Comparison of ENCODE assay signal across 11 cellular contexts in genomic region chr3:126213376-126214044, GRCh38. TPM values are rescaled to one million over a fixed set of nuclear protein-coding genes. Genes with fewer than 3 reads are reported as not detected.
DNase-seq lines count a peak whose midpoint lies in the region; ATAC-seq, FAIRE-seq and TF ChIP-seq lines count a peak whose summit lies in the region.
"Had no signal": no experiment of that assay in that cellular context is flagged by ENCODE, and none has a peak within 500 bp of the region (broad histone marks: within the 10 kb centered on the region; RNA-seq: fewer than 3 reads in every experiment).

No MANE protein-coding gene starts in this region.

- no peaks in the 10 kb centered on the region for H3K27me3 ChIP-seq in RWPE2 (ENCODE audit: insufficient read depth, poor library complexity, severe bottlenecking)

- peak overlapping the region; percentile 42 for H3K4me3 ChIP-seq in A549
- H3K4me3 ChIP-seq in RWPE2 (ENCODE audit: severe bottlenecking) = peak overlapping the region; percentile 15
- H3K4me3 ChIP-seq in fibroblast of villous mesenchyme (ENCODE audit: low read depth, low read length) = peak overlapping the region; percentile 50

- H3K4me3 Mint-ChIP-seq in nephron progenitor cell (peak overlapping the region; percentile 80), immature natural killer cell (no peak overlapping the region)

- H3K9me3 ChIP-seq in A549 = no peaks in the 10 kb centered on the region
- H3K9me3 ChIP-seq in RWPE2 (ENCODE audit: severe bottlenecking) = no peaks in the 10 kb centered on the region

- TF ChIP-seq RAD21 in A549 (conservative IDR thresholded peaks at IDR 0.05 in 1 of 2, IDR thresholded peaks at IDR 0.05 in 1 of 2) = no peak

- ATAC-seq in A549 (no peak; a peak in 1 of 6 replicates), RWPE2 (ENCODE audit: low read depth) (no peak)

- H3K4me1 ChIP-seq in A549 = peaks cover 20% of the 10 kb centered on the region; the same call in 2 of the 3 replicates
- peaks cover 19% of the 10 kb centered on the region for H3K4me1 ChIP-seq in RWPE2 (ENCODE audit: insufficient read depth, poor library complexity, severe bottlenecking)

- peaks cover 31% of the 10 kb centered on the region for H3K27me3 Mint-ChIP-seq in nephron progenitor cell (ENCODE audit: low read depth, poor library complexity)
- H3K27me3 Mint-ChIP-seq in immature natural killer cell (ENCODE audit: low read depth in 3 of 3) = peaks cover 2 to 37% (median 18%) of the 10 kb centered on the region in 3 donors

- H3K36me3 ChIP-seq in RWPE2 (ENCODE audit: low read depth) = no peaks in the 10 kb centered on the region

- H3K27ac Mint-ChIP-seq in nephron progenitor cell (no peak overlapping the region), immature natural killer cell (no peak overlapping the region)
- H3K27ac Mint-ChIP-seq: CD4-positive, alpha-beta T cell; stimulated activated memory B cell treated with anti-CD40 and anti-IgM and Interleukin-4, amounts not matched to agents 10 μg/mL and 1 μg/mL and 100 μg/mL, for 72 hours had no signal

- FAIRE-seq in A549 (lab: Jason Lieb, UNC) = no peak

- TF ChIP-seq CTCF in A549 (IDR thresholded peaks at IDR 0.05) (no peak), RWPE2 (IDR thresholded peaks at IDR 0.05; ENCODE audit: poor library complexity, severe bottlenecking) (peak; percentile 34), fibroblast of villous mesenchyme (IDR thresholded peaks at IDR 0.05; ENCODE audit: insufficient read depth, low read depth, low read length) (no peak), nephron progenitor cell (IDR thresholded peaks at IDR 0.05) (no peak)

- peaks cover 18% of the 10 kb centered on the region for H3K4me1 Mint-ChIP-seq in nephron progenitor cell
- H3K4me1 Mint-ChIP-seq in immature natural killer cell = peaks cover 0 to 5% of the 10 kb centered on the region in 2 donors

- DNase-seq in A549 (ENCODE audit: low read depth in 1 of 2, low spot score in 1 of 2) (no peak), RWPE2 (ENCODE audit: low spot score) (no peak), fibroblast of villous mesenchyme (ENCODE audit: low read depth) (no peak), nephron progenitor cell (no peak), GM19240 (ENCODE audit: insufficient read length, low spot score) (no peak), immature natural killer cell (no peak), NCI-H510A treated with DMSO at 0.1 percent for 48 hours (lab: John Stamatoyannopoulos, UW) (no peak), DMS114 treated with DMSO at 0.1 percent for 48 hours (lab: John Stamatoyannopoulos, UW; ENCODE audit: unreplicated experiment) (no peak)
- DNase-seq: CD4-positive, alpha-beta T cell; SHP77 treated with DMSO at 0.1 percent for 48 hours had no signal

- H3K4me2 ChIP-seq in A549 = peak overlapping the region; percentile 76

- POLR2A ChIA-PET in A549 (lab: Yijun Ruan, JAX) = interaction anchor here (0.7 kb wide), 1 partner anchor 79 kb away, joined by 3 read pairs; no protein-coding TSS in a partner anchor

- no peak for TF ChIP-seq POLR2A in A549 (IDR thresholded peaks at IDR 0.05; ENCODE audit: low read length)

- H3K9me3 Mint-ChIP-seq in nephron progenitor cell (peaks cover 14% of the 10 kb centered on the region), immature natural killer cell (peaks cover 0 to 1% (median 0%) of the 10 kb centered on the region in 6 donors)
- H3K9me3 Mint-ChIP-seq: CD4-positive, alpha-beta T cell; stimulated activated memory B cell treated with anti-CD40 and anti-IgM and Interleukin-4, amounts not matched to agents 10 μg/mL and 1 μg/mL and 100 μg/mL, for 72 hours had no signal

- CTCF ChIA-PET in A549 (lab: Yijun Ruan, JAX) = interaction anchor here (1.0 to 1.8 kb wide), 10 partner anchors 13 to 212 kb away, joined by 3 to 11 read pairs (median 3); no protein-coding TSS in a partner anchor

- TF ChIP-seq EP300 in A549 (IDR thresholded peaks at IDR 0.05) = no peak

- WGBS in A549 (ENCODE audit: missing lambda C conversion rate) = 92% methylated on average over 18 of the region's 50 CpGs

- H3K36me3 Mint-ChIP-seq in nephron progenitor cell (ENCODE audit: low read depth) (no peaks in the 10 kb centered on the region), immature natural killer cell (no peaks in the 10 kb centered on the region)
- H3K36me3 Mint-ChIP-seq: stimulated activated memory B cell treated with anti-CD40 and anti-IgM and Interleukin-4, amounts not matched to agents 10 μg/mL and 1 μg/mL and 100 μg/mL, for 72 hours had no signal

- H3K27ac ChIP-seq in A549 (peak overlapping the region; percentile 69 to 85), RWPE2 (ENCODE audit: poor library complexity, severe bottlenecking) (no peak overlapping the region)

TF ChIP-seq in A549, 52 proteins besides CTCF, POLR2A, EP300 and RAD21:
- no peak for TF ChIP-seq ZFP36 (IDR thresholded peaks at IDR 0.05; ENCODE audit: borderline replicate concordance, partially characterized antibody)
- no peak for TF ChIP-seq ZNF302 (CRISPR knock-in tag; IDR thresholded peaks at IDR 0.05)
- no peak for TF ChIP-seq CHD4 (IDR thresholded peaks at IDR 0.05; ENCODE audit: borderline replicate concordance)
- no peak for TF ChIP-seq HOXB5 (CRISPR knock-in tag; IDR thresholded peaks at IDR 0.05)
- no peak for TF ChIP-seq HMGXB4 (CRISPR knock-in tag; IDR thresholded peaks at IDR 0.05; ENCODE audit: borderline replicate concordance)
- TF ChIP-seq JUN (IDR thresholded peaks at IDR 0.05) = no peak
- TF ChIP-seq RNF2 (IDR thresholded peaks at IDR 0.05; ENCODE audit: borderline replicate concordance, low read depth) = no peak
- TF ChIP-seq CBX2 (IDR thresholded peaks at IDR 0.05; ENCODE audit: borderline replicate concordance, low read depth) = no peak
- TF ChIP-seq, protein P1, sequence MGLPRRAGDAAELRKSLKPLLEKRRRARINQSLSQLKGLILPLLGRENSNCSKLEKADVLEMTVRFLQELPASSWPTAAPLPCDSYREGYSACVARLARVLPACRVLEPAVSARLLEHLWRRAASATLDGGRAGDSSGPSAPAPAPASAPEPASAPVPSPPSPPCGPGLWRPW (IDR thresholded peaks at IDR 0.05) = no peak
- no peak for TF ChIP-seq NPAS2 (CRISPR knock-in tag; IDR thresholded peaks at IDR 0.05; ENCODE audit: borderline replicate concordance)
- no peak for TF ChIP-seq PHF8 (IDR thresholded peaks at IDR 0.05; ENCODE audit: borderline replicate concordance, low read depth)
- TF ChIP-seq, protein P2, sequence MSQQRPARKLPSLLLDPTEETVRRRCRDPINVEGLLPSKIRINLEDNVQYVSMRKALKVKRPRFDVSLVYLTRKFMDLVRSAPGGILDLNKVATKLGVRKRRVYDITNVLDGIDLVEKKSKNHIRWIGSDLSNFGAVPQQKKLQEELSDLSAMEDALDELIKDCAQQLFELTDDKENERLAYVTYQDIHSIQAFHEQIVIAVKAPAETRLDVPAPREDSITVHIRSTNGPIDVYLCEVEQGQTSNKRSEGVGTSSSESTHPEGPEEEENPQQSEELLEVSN (IDR thresholded peaks at IDR 0.05; ENCODE audit: borderline replicate concordance, low read depth) = no peak
- TF ChIP-seq KDM5A (IDR thresholded peaks at IDR 0.05) = no peak
- no peak for TF ChIP-seq NR3C1 (IDR thresholded peaks at IDR 0.05)
- no peak for TF ChIP-seq GATA3 (IDR thresholded peaks at IDR 0.05; ENCODE audit: borderline replicate concordance)
- TF ChIP-seq, protein P3, sequence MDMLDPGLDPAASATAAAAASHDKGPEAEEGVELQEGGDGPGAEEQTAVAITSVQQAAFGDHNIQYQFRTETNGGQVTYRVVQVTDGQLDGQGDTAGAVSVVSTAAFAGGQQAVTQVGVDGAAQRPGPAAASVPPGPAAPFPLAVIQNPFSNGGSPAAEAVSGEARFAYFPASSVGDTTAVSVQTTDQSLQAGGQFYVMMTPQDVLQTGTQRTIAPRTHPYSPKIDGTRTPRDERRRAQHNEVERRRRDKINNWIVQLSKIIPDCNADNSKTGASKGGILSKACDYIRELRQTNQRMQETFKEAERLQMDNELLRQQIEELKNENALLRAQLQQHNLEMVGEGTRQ (IDR thresholded peaks at IDR 0.05) = no peak
- TF ChIP-seq FOXS1 (CRISPR knock-in tag; IDR thresholded peaks at IDR 0.05) = no peak
TF ChIP-seq in A549: peak in this region for 0.

RNA-seq across cellular contexts. Expression of gene ALDH1L1, which starts 33.1 kb away (rescaled TPM):
- 0.18 and 0.40 TPM in 2 replicates for polyA plus RNA-seq in A549 (2011; rRNA removed)
- 0.16 and 0.21 TPM in 2 replicates for polyA plus RNA-seq in A549 (2012; cell fraction: cytosol; rRNA removed)
- 0.43 and 1.1 TPM in 2 replicates for polyA plus RNA-seq in A549 (2012; cell fraction: nucleus; rRNA removed)
- 0.13 to 0.21 TPM (median 0.14 TPM) in 3 replicates for polyA plus RNA-seq in A549 (2017; fragmentation: RNase III; extraction: RNeasy Plus Mini Kit Qiagen cat#74134 plus additional on column Dnase treatment)
- polyA minus RNA-seq in A549 (2011; rRNA and poly(A)+ RNA removed) = 0.29 and 0.63 TPM in 2 replicates
- 0.32 and 3.9 TPM in 2 replicates for total RNA-seq in fibroblast of villous mesenchyme
- polyA plus RNA-seq in immature natural killer cell = not detected
- total RNA-seq: CD4-positive, alpha-beta T cell had no signal
